In genomic region chr3:172376402-172376801, GRCh38 we compare ENCODE assay signal across 18 cellular contexts.
"Had no signal": no experiment of that assay in that cellular context is flagged by ENCODE, and none has a peak within 500 bp of the region (broad histone marks: within the 10 kb centered on the region; RNA-seq: fewer than 3 reads in every experiment).

No MANE protein-coding gene starts in this region.

- DNase-seq: effector memory CD8-positive, alpha-beta T cell; gastrocnemius medialis; heart right ventricle; hypothalamus; islet precursor cell; left lung; lower lobe of right lung; occipital lobe; small intestine; stimulated activated CD4-positive, alpha-beta T cell treated with anti-CD3 and anti-CD28 coated beads, Interleukin-2, amount 100 ng/mL, for 48 hours; stimulated activated naive CD4-positive, alpha-beta T cell treated with Interleukin-2 at 50 U/mL for 16 hours; trophoblast cell had no signal

- ATAC-seq: effector memory CD8-positive, alpha-beta T cell; gastrocnemius medialis; heart right ventricle; left lung; lower lobe of right lung; natural killer cell treated with Interleukin-12 subunit alpha and Interleukin-12 subunit beta and Interleukin-15 and Interleukin-18, amount 100 ng/mL, for 72 hours had no signal

- H3K27me3 Mint-ChIP-seq: effector memory CD8-positive, alpha-beta T cell; memory B cell; natural killer cell treated with Interleukin-12 subunit alpha and Interleukin-12 subunit beta and Interleukin-15 and Interleukin-18, amount 100 ng/mL, for 72 hours had no signal

- H3K4me1 Mint-ChIP-seq: memory B cell had no signal

- H3K27me3 ChIP-seq: esophagus muscularis mucosa, gastrocnemius medialis, heart right ventricle, left lung, right atrium auricular region had no signal

- H3K27ac Mint-ChIP-seq: memory B cell, mesothelial cell of epicardium had no signal

- H3K4me1 ChIP-seq: left lung, lower lobe of right lung, right atrium auricular region had no signal

- FAIRE-seq: small intestine had no signal

- H3K4me3 Mint-ChIP-seq: effector memory CD8-positive, alpha-beta T cell; memory B cell; mesothelial cell of epicardium; natural killer cell treated with Interleukin-12 subunit alpha and Interleukin-12 subunit beta and Interleukin-15 and Interleukin-18, amount 100 ng/mL, for 72 hours had no signal

- H3K27ac ChIP-seq: epithelial cell of prostate, esophagus muscularis mucosa, gastrocnemius medialis, left lung, lower lobe of right lung, right atrium auricular region had no signal

- H3K9me3 ChIP-seq: gastrocnemius medialis, left lung, lower lobe of right lung had no signal

- H3K4me3 ChIP-seq: esophagus muscularis mucosa, gastrocnemius medialis, heart right ventricle, left lung, lower lobe of right lung, right atrium auricular region had no signal
